ENCODE assay signal across 8 cellular contexts in the genomic region with DNA sequence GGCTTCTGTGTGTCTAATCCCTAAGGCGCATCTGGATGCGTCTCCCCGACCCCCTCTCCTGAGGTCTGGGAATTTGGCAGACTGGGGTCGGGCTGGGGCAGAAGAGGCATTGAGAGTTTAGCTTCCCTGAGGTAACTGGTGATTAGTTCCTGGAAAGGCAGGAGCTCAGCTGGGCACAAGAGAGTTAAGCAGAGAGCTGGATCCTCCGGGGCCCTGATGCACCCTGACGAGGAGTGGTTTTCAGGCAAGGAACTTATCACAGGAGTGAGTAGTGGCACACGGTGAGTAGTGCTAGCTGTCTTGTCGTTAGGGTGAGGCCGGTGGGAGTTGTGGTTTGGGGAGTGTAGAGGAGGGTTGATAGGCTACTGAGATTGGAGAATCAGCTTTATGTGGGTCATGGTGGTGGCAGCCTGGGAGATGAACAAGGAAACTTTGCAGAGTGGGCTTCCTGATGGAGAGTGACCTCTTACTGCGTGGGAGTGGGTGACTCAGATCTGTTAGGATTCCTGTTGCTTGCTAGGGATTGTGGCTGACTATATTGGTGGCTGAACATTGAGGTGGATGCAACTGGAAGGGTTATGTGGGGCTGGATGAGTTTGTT. TPM values are rescaled to one million over a fixed set of nuclear protein-coding genes. Genes with fewer than 3 reads are reported as not detected.
DNase-seq lines count a peak whose midpoint lies in the region; ATAC-seq and TF ChIP-seq lines count a peak whose summit lies in the region.

No MANE protein-coding gene starts in this region.

- H3K9me3 ChIP-seq in duodenal mucosa (ENCODE audit: control insufficient read depth in 1 of 2, low read length in 2 of 2): no peaks in the 10 kb centered on the region
- H3K9me3 ChIP-seq in lung (ENCODE audit: control insufficient read depth in 2 of 2, insufficient read depth in 1 of 2, low read length in 1 of 2): no peaks in the 10 kb centered on the region

- H3K4me1 ChIP-seq in duodenal mucosa (ENCODE audit: control insufficient read depth in 1 of 2, insufficient read depth in 2 of 2, low read length in 2 of 2) (peaks cover 15 to 19% of the 10 kb centered on the region in 2 donors), lung (ENCODE audit: control insufficient read depth in 2 of 2, insufficient read depth in 2 of 2, low read length in 2 of 2) (peaks cover 3 to 11% of the 10 kb centered on the region in 2 donors)

- no peak for TF ChIP-seq CTCF in activated B cell treated with CpG ODN at 0.5 μM for 24 hours (IDR thresholded peaks at IDR 0.05)
- no peak for TF ChIP-seq CTCF in lung (IDR thresholded peaks at IDR 0.05; ENCODE audit: control extremely low read depth, extremely low read depth)

- H3K9me3 Mint-ChIP-seq in activated B cell treated with CpG ODN at 0.5 μM for 24 hours: no peaks in the 10 kb centered on the region

- peaks cover 45% of the 10 kb centered on the region for H3K4me1 Mint-ChIP-seq in activated B cell treated with CpG ODN at 0.5 μM for 24 hours

- H3K36me3 ChIP-seq in duodenal mucosa (ENCODE audit: control insufficient read depth in 1 of 2, insufficient read depth in 2 of 2, low read length in 2 of 2): peaks cover 0 to 3% of the 10 kb centered on the region in 2 donors
- H3K36me3 ChIP-seq in lung (ENCODE audit: control insufficient read depth in 2 of 2, insufficient read depth in 2 of 2, low read length in 2 of 2): peaks cover 0 to 3% of the 10 kb centered on the region in 2 donors

- H3K4me3 Mint-ChIP-seq in activated B cell treated with CpG ODN at 0.5 μM for 24 hours: peak overlapping the region; percentile 90

- peaks cover 13% of the 10 kb centered on the region for H3K36me3 Mint-ChIP-seq in activated B cell treated with CpG ODN at 0.5 μM for 24 hours (ENCODE audit: low read depth)

- peak overlapping the region; percentile 85 for H3K27ac Mint-ChIP-seq in activated B cell treated with CpG ODN at 0.5 μM for 24 hours

- ATAC-seq in HG03520 (IDR thresholded peaks at IDR 0.05; ENCODE audit: unreplicated experiment) (peak; percentile 18), activated B cell treated with CpG ODN at 0.5 μM for 24 hours (ENCODE audit: low read depth) (peak; percentile 20), lung (ENCODE audit: insufficient read depth, low FRiP score) (no peak)

- no peaks in the 10 kb centered on the region for H3K27me3 Mint-ChIP-seq in activated B cell treated with CpG ODN at 0.5 μM for 24 hours

- H3K4me3 ChIP-seq in duodenal mucosa (ENCODE audit: low read depth in 1 of 2, low read length in 2 of 2) (peak overlapping the region; percentile 81 to 96), lung (peak overlapping the region; percentile 99)

- no peaks in the 10 kb centered on the region for H3K27me3 ChIP-seq in duodenal mucosa (ENCODE audit: control insufficient read depth in 1 of 2, insufficient read depth in 2 of 2, low read length in 2 of 2)
- no peaks in the 10 kb centered on the region for H3K27me3 ChIP-seq in lung (ENCODE audit: control insufficient read depth, insufficient read depth)

- POLR2A ChIA-PET in activated B cell treated with CpG ODN at 0.5 μM for 24 hours (lab: Charles Lee): interaction anchor here (0.5 to 3.5 kb wide), 7 partner anchors 18 to 1442 kb away, joined by 3 to 35 read pairs (median 4); a partner anchor contains a TSS

- CTCF ChIA-PET in activated B cell treated with CpG ODN at 0.5 μM for 24 hours (lab: Charles Lee): interaction anchor here (0.7 to 3.2 kb wide), 4 partner anchors 21 to 143 kb away, joined by 3 to 23 read pairs (median 3); no protein-coding TSS in a partner anchor

- H3K27ac ChIP-seq in duodenal mucosa (ENCODE audit: low read depth, low read length): peak overlapping the region; percentile 17
- H3K27ac ChIP-seq in lung (ENCODE audit: low read depth in 1 of 2, low read length in 1 of 2): peak overlapping the region; percentile 93 to 96

- DNase-seq in NCI-H510A treated with DMSO at 0.1 percent for 48 hours (lab: John Stamatoyannopoulos, UW): peak; percentile 4
- no peak for DNase-seq in NCI-H510A (lab: John Stamatoyannopoulos, UW)
- peak; percentile 20 for DNase-seq in activated B cell treated with CpG ODN at 0.5 μM for 24 hours
- DNase-seq in lung (ENCODE audit: low spot score): no peak
- DNase-seq in stimulated activated CD8-positive, alpha-beta memory T cell treated with anti-CD3 and anti-CD28 coated beads, Interleukin-15, amount 100 ng/mL, for 24 hours (ENCODE audit: low read depth): peak; percentile 6
- no peak for DNase-seq in NCI-H446 (lab: John Stamatoyannopoulos, UW)

- peak overlapping the region; percentile 71 to 88 for H3K9ac ChIP-seq in duodenal mucosa (ENCODE audit: low read depth in 1 of 2, low read length in 2 of 2)

- 2% methylated on average over 10 of the region's 10 CpGs for WGBS in lung, 2 donors

- intact Hi-C loops in activated B cell treated with CpG ODN at 0.5 μM for 24 hours (cut with micrococcal nuclease): no loop called here

RNA-seq across cellular contexts. Expression of a gene that starts 0.9 kb away (rescaled TPM):
- total RNA-seq in activated B cell treated with CpG ODN at 0.5 μM for 24 hours (34.3 and 39.3 TPM in 2 replicates), lung (10 to 100 TPM; 23.1 to 30.6 TPM)
- 1 to 10 TPM; 3.6 to 7.3 TPM for polyA plus RNA-seq in lung

RNA-seq across cellular contexts. Expression of a gene that starts 39.6 kb away (rescaled TPM):
- total RNA-seq in activated B cell treated with CpG ODN at 0.5 μM for 24 hours (33.1 and 37.4 TPM in 2 replicates), lung (10 to 100 TPM; 18.0 to 18.1 TPM)
- 10 to 100 TPM in 1 of 2 donors, 1 to 10 TPM in 1; 7.1 to 10.5 TPM for polyA plus RNA-seq in lung

Comparison
In these comparisons a context has a peak if more than half of its experiments do, and no peak if none do; other contexts are left out.
1. DNase-seq: peak in NCI-H510A treated with DMSO at 0.1 percent for 48 hours (single experiment), activated B cell treated with CpG ODN at 0.5 μM for 24 hours (single experiment) and stimulated activated CD8-positive, alpha-beta memory T cell treated with anti-CD3 and anti-CD28 coated beads, Interleukin-15, amount 100 ng/mL, for 24 hours (single experiment); none in NCI-H510A (single experiment), lung (single experiment) and NCI-H446 (0 of 2).